16 cellular contexts compared by ENCODE assay signal in the genomic region with DNA sequence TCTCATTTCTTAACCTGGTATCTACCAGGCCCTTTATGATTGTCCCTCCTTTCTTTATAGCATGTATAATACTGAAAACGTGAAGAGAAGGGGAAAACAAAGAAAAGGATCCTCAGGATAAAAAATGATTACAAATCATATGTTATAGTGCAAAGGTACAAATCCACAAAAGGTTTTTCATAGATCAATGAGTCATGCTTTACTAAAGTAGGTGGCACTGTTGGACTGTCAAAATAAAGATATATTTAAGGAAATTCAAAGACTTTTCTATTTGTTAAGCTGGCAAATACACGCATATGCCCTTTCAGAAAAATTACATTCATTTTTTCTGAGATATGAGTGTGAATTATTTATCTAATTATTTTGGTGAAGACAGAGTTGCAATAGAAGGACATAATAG.
A peak's percentile ranks its signal among the peaks of the same experiment; 100 is the strongest.
DNase-seq lines count a peak whose midpoint lies in the region; ATAC-seq and TF ChIP-seq lines count a peak whose summit lies in the region.
"Had no signal": no experiment of that assay in that cellular context is flagged by ENCODE, and none has a peak within 500 bp of the region (broad histone marks: within the 10 kb centered on the region; RNA-seq: fewer than 3 reads in every experiment).

No MANE protein-coding gene starts in this region.

- no peaks in the 10 kb centered on the region for H3K36me3 ChIP-seq in RWPE2 (ENCODE audit: low read depth)
- H3K36me3 ChIP-seq: BLaER1 treated with 17β-estradiol and CSF1 and Interleukin-3, amounts not matched to agents 10 nM and 100 nM had no signal

- H3K27me3 ChIP-seq in RWPE2 (ENCODE audit: insufficient read depth, poor library complexity, severe bottlenecking), result no peaks in the 10 kb centered on the region
- H3K27me3 ChIP-seq: BLaER1 treated with 17β-estradiol and CSF1 and Interleukin-3, amounts not matched to agents 10 nM and 100 nM had no signal

- ATAC-seq in RWPE2 (ENCODE audit: low read depth), result no peak
- no peak for ATAC-seq in left lobe of liver
- ATAC-seq: GM12878 had no signal

- no peaks in the 10 kb centered on the region for H3K4me1 ChIP-seq in RWPE2 (ENCODE audit: insufficient read depth, poor library complexity, severe bottlenecking)
- H3K4me1 ChIP-seq: BLaER1 treated with 17β-estradiol and CSF1 and Interleukin-3, amounts not matched to agents 10 nM and 100 nM had no signal

- no peaks in the 10 kb centered on the region for H3K9me3 ChIP-seq in RWPE2 (ENCODE audit: severe bottlenecking)
- H3K9me3 ChIP-seq: BLaER1 treated with 17β-estradiol and CSF1 and Interleukin-3, amounts not matched to agents 10 nM and 100 nM had no signal

- H3K4me3 ChIP-seq in LNCaP clone FGC (ENCODE audit: low read depth, low read length) (no peak overlapping the region), RWPE2 (ENCODE audit: severe bottlenecking) (no peak overlapping the region), epithelial cell of esophagus (ENCODE audit: low read length) (no peak overlapping the region)
- H3K4me3 ChIP-seq: BLaER1 treated with 17β-estradiol and CSF1 and Interleukin-3, amounts not matched to agents 10 nM and 100 nM; GM12878; GM23248 had no signal

- TF ChIP-seq CTCF in 22Rv1 (IDR thresholded peaks at IDR 0.05) (0 out of 2 replicates have a peak, but pooled peaks have one; percentile 15), LNCaP clone FGC (IDR thresholded peaks at IDR 0.05; ENCODE audit: control insufficient read depth, extremely low read depth, insufficient read depth) (peak; percentile 24; the same call in 1 of the 2 replicates), RWPE2 (IDR thresholded peaks at IDR 0.05; ENCODE audit: poor library complexity, severe bottlenecking) (peak; percentile 16), epithelial cell of esophagus (IDR thresholded peaks at IDR 0.05; ENCODE audit: insufficient read depth, low read depth, low read length, missing control alignments) (no peak)

- H3K27ac ChIP-seq in 22Rv1, result no peak overlapping the region
- H3K27ac ChIP-seq in RWPE2 (ENCODE audit: poor library complexity, severe bottlenecking), result no peak overlapping the region
- H3K27ac ChIP-seq: BLaER1 treated with 17β-estradiol and CSF1 and Interleukin-3, amounts not matched to agents 10 nM and 100 nM; GM23248 had no signal

- DNase-seq in LNCaP clone FGC (ENCODE audit: low read depth), result no peak
- no peak for DNase-seq in RWPE2 (ENCODE audit: low spot score)
- DNase-seq in epithelial cell of esophagus (ENCODE audit: low read depth), result peak; percentile 21
- no peak for DNase-seq in cerebellar cortex (ENCODE audit: low spot score)
- DNase-seq in C1 segment of cervical spinal cord (lab: John Stamatoyannopoulos, UW), result no peak
- no peak for DNase-seq in left lobe of liver (ENCODE audit: low spot score)
- no peak for DNase-seq in nucleus accumbens (lab: John Stamatoyannopoulos, UW)
- DNase-seq: 8988T; AML-193; CD4-positive, alpha-beta T cell; DMS79; GM23248; H7 had no signal
